ENCODE assay signal across 1 cellular context in genomic region chr14:93269341-93270068, GRCh38.
A peak's percentile ranks its signal among the peaks of the same experiment; 100 is the strongest.
TF ChIP-seq lines count a peak whose summit lies in the region.

No MANE protein-coding gene starts in this region.

TF ChIP-seq in K562, 482 proteins besides CTCF, POLR2A, EP300 and RAD21 (continued from another document):
- TF ChIP-seq HMBOX1 (IDR thresholded peaks at IDR 0.05) (no peak), ATF3 (IDR thresholded peaks at IDR 0.05) (peak; percentile 23; the same call in 1 of the 2 replicates), ATF3 (CRISPR knock-in tag; conservative IDR thresholded peaks at IDR 0.05) (no peak), MAFF (IDR thresholded peaks at IDR 0.05; ENCODE audit: low read length) (peak; percentile 40), MEIS2 (IDR thresholded peaks at IDR 0.05; ENCODE audit: partially characterized antibody) (no peak)
